8 cellular contexts compared by ENCODE assay signal in genomic region chr6:3410385-3411360, GRCh38. TPM values are rescaled to one million over a fixed set of nuclear protein-coding genes. Genes with fewer than 3 reads are reported as not detected.
A peak's percentile ranks its signal among the peaks of the same experiment; 100 is the strongest.
DNase-seq lines count a peak whose midpoint lies in the region; ATAC-seq and TF ChIP-seq lines count a peak whose summit lies in the region.

No MANE protein-coding gene starts in this region.

- no peak overlapping the region for H3K27ac Mint-ChIP-seq in activated naive CD8-positive, alpha-beta T cell treated with anti-CD3 and anti-CD28 coated beads for 36 hours

- ATAC-seq in sciatic nerve (peak; percentile 33), GM19452 (IDR thresholded peaks at IDR 0.05; ENCODE audit: unreplicated experiment) (no peak)

- no peaks in the 10 kb centered on the region for H3K9me3 Mint-ChIP-seq in activated naive CD8-positive, alpha-beta T cell treated with anti-CD3 and anti-CD28 coated beads for 36 hours

- peak; percentile 46 for DNase-seq in Caki2 (ENCODE audit: low read depth)
- peak; percentile 34 for DNase-seq in SKM-1 (lab: John Stamatoyannopoulos, UW; ENCODE audit: unreplicated experiment)
- peak; percentile 54 for DNase-seq in activated naive CD8-positive, alpha-beta T cell treated with anti-CD3 and anti-CD28 coated beads for 36 hours
- DNase-seq in left ventricle myocardium inferior, result no peak
- peak; percentile 78 for DNase-seq in sciatic nerve (ENCODE audit: low spot score)
- DNase-seq in NCI-H226, result no peak

- H3K27ac ChIP-seq in left ventricle myocardium inferior (replicated peaks), result no peak overlapping the region

- TF ChIP-seq RAD21 in Ishikawa (IDR thresholded peaks at IDR 0.05; ENCODE audit: low read depth), result peak; percentile 83

- intact Hi-C loops in left ventricle myocardium inferior (cut with micrococcal nuclease) (no loop called here), sciatic nerve (cut with DNase I) (no loop called here)

- H3K36me3 Mint-ChIP-seq in activated naive CD8-positive, alpha-beta T cell treated with anti-CD3 and anti-CD28 coated beads for 36 hours, result no peaks in the 10 kb centered on the region

- no peak overlapping the region for H3K4me3 Mint-ChIP-seq in activated naive CD8-positive, alpha-beta T cell treated with anti-CD3 and anti-CD28 coated beads for 36 hours

- H3K4me3 ChIP-seq in left ventricle myocardium inferior, result no peak overlapping the region

- peak; percentile 75 for TF ChIP-seq CTCF in left ventricle myocardium inferior (IDR thresholded peaks at IDR 0.05; ENCODE audit: borderline replicate concordance)

- in situ Hi-C loops in Caki2 (cut with HindIII; ENCODE audit: low pct_unique_long_range_greater_than_20kb, low sequenced_read_pairs), result no loop called here

- no peaks in the 10 kb centered on the region for H3K4me1 ChIP-seq in left ventricle myocardium inferior

- H3K36me3 ChIP-seq in left ventricle myocardium inferior, result peaks cover 4% of the 10 kb centered on the region

- H3K27me3 Mint-ChIP-seq in activated naive CD8-positive, alpha-beta T cell treated with anti-CD3 and anti-CD28 coated beads for 36 hours, result no peaks in the 10 kb centered on the region

- no peak for TF ChIP-seq EP300 in Ishikawa (IDR thresholded peaks at IDR 0.05; ENCODE audit: borderline replicate concordance)

- peaks cover 9% of the 10 kb centered on the region for H3K4me1 Mint-ChIP-seq in activated naive CD8-positive, alpha-beta T cell treated with anti-CD3 and anti-CD28 coated beads for 36 hours

- no peaks in the 10 kb centered on the region for H3K27me3 ChIP-seq in left ventricle myocardium inferior (ENCODE audit: low read depth)

- peaks cover 9% of the 10 kb centered on the region for H3K9me3 ChIP-seq in left ventricle myocardium inferior (replicated peaks)

TF ChIP-seq in Ishikawa, 13 proteins besides CTCF, POLR2A, EP300 and RAD21:
- TF ChIP-seq, protein P1, sequence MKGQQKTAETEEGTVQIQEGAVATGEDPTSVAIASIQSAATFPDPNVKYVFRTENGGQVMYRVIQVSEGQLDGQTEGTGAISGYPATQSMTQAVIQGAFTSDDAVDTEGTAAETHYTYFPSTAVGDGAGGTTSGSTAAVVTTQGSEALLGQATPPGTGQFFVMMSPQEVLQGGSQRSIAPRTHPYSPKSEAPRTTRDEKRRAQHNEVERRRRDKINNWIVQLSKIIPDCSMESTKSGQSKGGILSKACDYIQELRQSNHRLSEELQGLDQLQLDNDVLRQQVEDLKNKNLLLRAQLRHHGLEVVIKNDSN (IDR thresholded peaks at IDR 0.05), result no peak
- TF ChIP-seq CREB1 (IDR thresholded peaks at IDR 0.05; ENCODE audit: low read depth) (no peak), CEBPB (IDR thresholded peaks at IDR 0.05) (no peak), TAF1 (IDR thresholded peaks at IDR 0.05; ENCODE audit: low read depth) (no peak), YY1 (IDR thresholded peaks at IDR 0.05; ENCODE audit: low read depth) (no peak), TEAD4 (IDR thresholded peaks at IDR 0.05) (no peak), FOXM1 (IDR thresholded peaks at IDR 0.05; ENCODE audit: borderline replicate concordance, low read depth) (no peak), ZBTB7A (IDR thresholded peaks at IDR 0.05; ENCODE audit: low read depth) (no peak), REST (IDR thresholded peaks at IDR 0.05; ENCODE audit: low read depth) (no peak), NFIC (IDR thresholded peaks at IDR 0.05) (no peak), TCF12 (IDR thresholded peaks at IDR 0.05; ENCODE audit: low read depth) (no peak), EGR1 (IDR thresholded peaks at IDR 0.05) (no peak)
- TF ChIP-seq, protein P2, sequence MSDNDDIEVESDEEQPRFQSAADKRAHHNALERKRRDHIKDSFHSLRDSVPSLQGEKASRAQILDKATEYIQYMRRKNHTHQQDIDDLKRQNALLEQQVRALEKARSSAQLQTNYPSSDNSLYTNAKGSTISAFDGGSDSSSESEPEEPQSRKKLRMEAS (IDR thresholded peaks at IDR 0.05), result no peak

RNA-seq across cellular contexts. Expression of gene SLC22A23, which starts 46.2 kb away (rescaled TPM):
- total RNA-seq in Caki2 (2014; rRNA removed; shearing (Covaris generic); ENCODE audit: low replicate concordance), result 3.6 and 10.1 TPM in 2 replicates
- total RNA-seq in activated naive CD8-positive, alpha-beta T cell treated with anti-CD3 and anti-CD28 coated beads for 36 hours, result under 1 TPM; 0.24 to 0.41 TPM
- total RNA-seq in left ventricle myocardium inferior, result 7.0 TPM
- 10.3 TPM for total RNA-seq in sciatic nerve

Comparison
In these comparisons a context has a peak if more than half of its experiments do, and no peak if none do; other contexts are left out.
1. DNase-seq: peak in Caki2 (single experiment), SKM-1 (single experiment), activated naive CD8-positive, alpha-beta T cell treated with anti-CD3 and anti-CD28 coated beads for 36 hours (single experiment) and sciatic nerve (single experiment); none in left ventricle myocardium inferior (single experiment) and NCI-H226 (single experiment).